ENCODE assay signal across 1 cellular context in genomic region chr1:88274431-88274830, GRCh38.
TF ChIP-seq lines count a peak whose summit lies in the region.

No MANE protein-coding gene starts in this region.

TF ChIP-seq in GM23338, 12 proteins besides CTCF, POLR2A, EP300 and RAD21 (continued from another document):
- no peak for TF ChIP-seq ZNF462 (CRISPR knock-in tag; IDR thresholded peaks at IDR 0.05)
- TF ChIP-seq, protein P1, sequence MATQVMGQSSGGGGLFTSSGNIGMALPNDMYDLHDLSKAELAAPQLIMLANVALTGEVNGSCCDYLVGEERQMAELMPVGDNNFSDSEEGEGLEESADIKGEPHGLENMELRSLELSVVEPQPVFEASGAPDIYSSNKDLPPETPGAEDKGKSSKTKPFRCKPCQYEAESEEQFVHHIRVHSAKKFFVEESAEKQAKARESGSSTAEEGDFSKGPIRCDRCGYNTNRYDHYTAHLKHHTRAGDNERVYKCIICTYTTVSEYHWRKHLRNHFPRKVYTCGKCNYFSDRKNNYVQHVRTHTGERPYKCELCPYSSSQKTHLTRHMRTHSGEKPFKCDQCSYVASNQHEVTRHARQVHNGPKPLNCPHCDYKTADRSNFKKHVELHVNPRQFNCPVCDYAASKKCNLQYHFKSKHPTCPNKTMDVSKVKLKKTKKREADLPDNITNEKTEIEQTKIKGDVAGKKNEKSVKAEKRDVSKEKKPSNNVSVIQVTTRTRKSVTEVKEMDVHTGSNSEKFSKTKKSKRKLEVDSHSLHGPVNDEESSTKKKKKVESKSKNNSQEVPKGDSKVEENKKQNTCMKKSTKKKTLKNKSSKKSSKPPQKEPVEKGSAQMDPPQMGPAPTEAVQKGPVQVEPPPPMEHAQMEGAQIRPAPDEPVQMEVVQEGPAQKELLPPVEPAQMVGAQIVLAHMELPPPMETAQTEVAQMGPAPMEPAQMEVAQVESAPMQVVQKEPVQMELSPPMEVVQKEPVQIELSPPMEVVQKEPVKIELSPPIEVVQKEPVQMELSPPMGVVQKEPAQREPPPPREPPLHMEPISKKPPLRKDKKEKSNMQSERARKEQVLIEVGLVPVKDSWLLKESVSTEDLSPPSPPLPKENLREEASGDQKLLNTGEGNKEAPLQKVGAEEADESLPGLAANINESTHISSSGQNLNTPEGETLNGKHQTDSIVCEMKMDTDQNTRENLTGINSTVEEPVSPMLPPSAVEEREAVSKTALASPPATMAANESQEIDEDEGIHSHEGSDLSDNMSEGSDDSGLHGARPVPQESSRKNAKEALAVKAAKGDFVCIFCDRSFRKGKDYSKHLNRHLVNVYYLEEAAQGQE (IDR thresholded peaks at IDR 0.05; ENCODE audit: unreplicated experiment): no peak
- TF ChIP-seq ZNF114 (CRISPR knock-in tag; IDR thresholded peaks at IDR 0.05): no peak
- TF ChIP-seq EZH2phosphoT487 (IDR thresholded peaks at IDR 0.05; ENCODE audit: unreplicated experiment): no peak
- no peak for TF ChIP-seq STAT1 (IDR thresholded peaks at IDR 0.05; ENCODE audit: unreplicated experiment)
